Comparison of ENCODE assay signal across 11 cellular contexts in the genomic region with DNA sequence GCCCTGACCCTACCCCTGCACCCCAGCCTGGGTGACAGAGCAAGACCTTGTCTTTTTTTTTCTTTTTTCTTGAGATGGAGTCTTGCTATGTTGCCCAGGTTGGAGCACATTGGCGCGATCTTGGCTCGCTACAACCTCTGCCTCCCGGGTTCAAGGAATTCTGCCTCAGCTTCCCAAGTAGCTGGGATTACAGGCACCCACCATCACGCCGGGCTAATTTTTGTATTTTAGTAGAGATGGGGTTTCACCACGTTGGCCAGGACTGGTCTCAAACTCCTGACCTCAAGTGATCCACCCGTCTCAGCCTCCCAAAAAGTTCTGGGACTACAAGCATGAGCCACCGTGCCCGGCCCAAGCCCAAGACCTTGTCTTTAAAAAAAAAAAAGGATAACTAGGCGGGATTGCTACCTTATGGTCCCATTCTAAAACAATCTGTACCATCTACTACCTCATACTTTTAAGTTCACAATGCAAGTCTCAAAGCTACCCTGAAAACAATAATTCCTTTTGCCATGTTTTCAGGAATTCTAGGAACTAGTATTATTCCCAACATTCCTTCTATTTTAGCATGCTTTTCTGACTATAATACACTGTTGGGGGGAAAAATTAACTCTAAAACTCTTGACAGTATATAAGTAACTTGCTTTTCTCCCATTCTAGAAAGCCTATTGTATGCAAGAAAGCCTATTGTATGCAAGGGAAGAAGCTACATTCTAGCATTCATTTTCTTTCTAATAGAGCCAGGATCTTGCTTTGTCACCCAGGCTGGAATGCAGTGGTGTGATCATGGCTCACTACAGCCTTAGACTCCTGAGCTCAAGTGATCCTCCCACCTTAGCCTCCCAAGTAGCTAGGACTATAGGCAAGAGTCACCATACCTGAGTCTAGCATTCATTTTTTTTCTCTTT. TPM values are rescaled to one million over a fixed set of nuclear protein-coding genes. Genes with fewer than 3 reads are reported as not detected.
DNase-seq lines count a peak whose midpoint lies in the region; ATAC-seq, FAIRE-seq and TF ChIP-seq lines count a peak whose summit lies in the region.
"Had no signal": no experiment of that assay in that cellular context is flagged by ENCODE, and none has a peak within 500 bp of the region (broad histone marks: within the 10 kb centered on the region; RNA-seq: fewer than 3 reads in every experiment).

No MANE protein-coding gene starts in this region.

- H3K27me3 ChIP-seq in Panc1 (ENCODE audit: control insufficient read depth, insufficient read depth, low read length) (no peaks in the 10 kb centered on the region), endodermal cell (ENCODE audit: control insufficient read depth, insufficient read depth, low read length, poor library complexity, severe bottlenecking) (no peaks in the 10 kb centered on the region)

- intact Hi-C loops in activated CD4-positive, alpha-beta T cell treated with anti-CD3 and anti-CD28 coated beads, Interleukin-2, amount 10 ng/mL, durations not matched to agents 24 days and 14 days (cut with micrococcal nuclease): loop anchor here (10.0 kb wide), 1 partner anchor 358 kb away; no protein-coding TSS in a partner anchor
- intact Hi-C loops in Panc1 (cut with micrococcal nuclease; ENCODE audit: unreplicated experiment): loop anchor here (5.0 kb wide), 1 partner anchor 151 kb away; no protein-coding TSS in a partner anchor

- peaks cover 48% of the 10 kb centered on the region for H3K4me1 Mint-ChIP-seq in activated CD4-positive, alpha-beta T cell treated with anti-CD3 and anti-CD28 coated beads, Interleukin-2, amount 10 ng/mL, durations not matched to agents 24 days and 14 days
- H3K4me1 Mint-ChIP-seq in endodermal cell: peaks cover 31% of the 10 kb centered on the region
- peaks cover 57% of the 10 kb centered on the region for H3K4me1 Mint-ChIP-seq in stimulated activated effector memory CD8-positive, alpha-beta T cell treated with anti-CD3 and anti-CD28 coated beads, Interleukin-12 subunit alpha, Interleukin-12 subunit beta, amount 100 ng/mL, for 72 hours

- no peaks in the 10 kb centered on the region for H3K27me3 Mint-ChIP-seq in activated CD4-positive, alpha-beta T cell treated with anti-CD3 and anti-CD28 coated beads, Interleukin-2, amount 10 ng/mL, durations not matched to agents 24 days and 14 days
- H3K27me3 Mint-ChIP-seq in endodermal cell (ENCODE audit: insufficient read depth): no peaks in the 10 kb centered on the region
- H3K27me3 Mint-ChIP-seq: central memory CD8-positive, alpha-beta T cell had no signal

- peak overlapping the region; percentile 41 for H3K27ac Mint-ChIP-seq in activated CD4-positive, alpha-beta T cell treated with anti-CD3 and anti-CD28 coated beads, Interleukin-2, amount 10 ng/mL, durations not matched to agents 24 days and 14 days
- H3K27ac Mint-ChIP-seq in endodermal cell: peak overlapping the region; percentile 76
- peak overlapping the region; percentile 29 for H3K27ac Mint-ChIP-seq in stimulated activated effector memory CD8-positive, alpha-beta T cell treated with anti-CD3 and anti-CD28 coated beads, Interleukin-12 subunit alpha, Interleukin-12 subunit beta, amount 100 ng/mL, for 72 hours

- 93 to 100% methylated on average over 9 to 11 of the region's 11 CpGs for WGBS in endodermal cell (ENCODE audit: insufficient coverage in 1 of 2, insufficient read length in 1 of 2), 2 experiments

- ATAC-seq in Panc1 (peak; percentile 1; the same call in 1 of the 2 replicates), GM18520 (IDR thresholded peaks at IDR 0.05; ENCODE audit: unreplicated experiment) (no peak), HG02885 (IDR thresholded peaks at IDR 0.05; ENCODE audit: poor library complexity, unreplicated experiment) (no peak)
- no peak for ATAC-seq in stimulated activated effector memory CD8-positive, alpha-beta T cell treated with anti-CD3 and anti-CD28 coated beads, Interleukin-12 subunit alpha, Interleukin-12 subunit beta, amount 100 ng/mL, for 72 hours

- no peak overlapping the region for H3K4me3 Mint-ChIP-seq in activated CD4-positive, alpha-beta T cell treated with anti-CD3 and anti-CD28 coated beads, Interleukin-2, amount 10 ng/mL, durations not matched to agents 24 days and 14 days
- H3K4me3 Mint-ChIP-seq in endodermal cell: no peak overlapping the region
- H3K4me3 Mint-ChIP-seq in stimulated activated effector memory CD8-positive, alpha-beta T cell treated with anti-CD3 and anti-CD28 coated beads, Interleukin-12 subunit alpha, Interleukin-12 subunit beta, amount 100 ng/mL, for 72 hours: no peak overlapping the region
- H3K4me3 Mint-ChIP-seq: central memory CD8-positive, alpha-beta T cell had no signal

- peaks cover 29% of the 10 kb centered on the region for H3K4me1 ChIP-seq in Panc1 (ENCODE audit: control insufficient read depth, insufficient read depth, low read length)
- H3K4me1 ChIP-seq in endodermal cell (ENCODE audit: control insufficient read depth, insufficient read depth, low read length): no peaks in the 10 kb centered on the region

- no TSS peak for BruUV-seq in Panc1 (replicated peaks; lab: Mats Ljungman, UMichigan)

- CTCF ChIA-PET in Panc1 (lab: Charles Lee): interaction anchor here (0.5 to 1.7 kb wide), 4 partner anchors 43 to 95 kb away, joined by 3 to 5 read pairs (median 4); no protein-coding TSS in a partner anchor

- peaks cover 78% of the 10 kb centered on the region for H3K36me3 Mint-ChIP-seq in activated CD4-positive, alpha-beta T cell treated with anti-CD3 and anti-CD28 coated beads, Interleukin-2, amount 10 ng/mL, durations not matched to agents 24 days and 14 days (ENCODE audit: low read depth)
- H3K36me3 Mint-ChIP-seq in endodermal cell (ENCODE audit: low read depth): peaks cover 80% of the 10 kb centered on the region
- peaks cover 100% of the 10 kb centered on the region for H3K36me3 Mint-ChIP-seq in stimulated activated effector memory CD8-positive, alpha-beta T cell treated with anti-CD3 and anti-CD28 coated beads, Interleukin-12 subunit alpha, Interleukin-12 subunit beta, amount 100 ng/mL, for 72 hours

- H3K9ac ChIP-seq in endodermal cell (ENCODE audit: extremely low read depth, low read length, poor library complexity, severe bottlenecking): no peak overlapping the region

- POLR2A ChIA-PET in Panc1 (lab: Charles Lee): no interaction called here

- no peak for DNase-seq in activated CD4-positive, alpha-beta T cell treated with anti-CD3 and anti-CD28 coated beads, Interleukin-2, amount 10 ng/mL, durations not matched to agents 24 days and 14 days
- DNase-seq in activated CD4-positive, alpha-beta T cell treated with anti-CD3 and anti-CD28 coated beads for 48 hours: no peak
- no peak for DNase-seq in Panc1 (ENCODE audit: low read depth, low spot score)
- no peak for DNase-seq in endodermal cell
- DNase-seq in stimulated activated effector memory CD8-positive, alpha-beta T cell treated with anti-CD3 and anti-CD28 coated beads, Interleukin-12 subunit alpha, Interleukin-12 subunit beta, amount 100 ng/mL, for 72 hours (ENCODE audit: low spot score in 2 of 2): no peak
- no peak for DNase-seq in HTR-8/SVneo (ENCODE audit: insufficient read length, low spot score)
- DNase-seq: NCI-H446 treated with DMSO at 0.1 percent for 48 hours; stimulated activated CD8-positive, alpha-beta memory T cell treated with anti-CD3 and anti-CD28 coated beads, Interleukin-4, amount 100 ng/mL, for 48 hours had no signal

- H3K27ac ChIP-seq in Panc1 (ENCODE audit: low read length) (no peak overlapping the region), endodermal cell (ENCODE audit: low read depth, low read length) (no peak overlapping the region)

- no peaks in the 10 kb centered on the region for H3K9me3 Mint-ChIP-seq in activated CD4-positive, alpha-beta T cell treated with anti-CD3 and anti-CD28 coated beads, Interleukin-2, amount 10 ng/mL, durations not matched to agents 24 days and 14 days
- H3K9me3 Mint-ChIP-seq in endodermal cell: no peaks in the 10 kb centered on the region
- no peaks in the 10 kb centered on the region for H3K9me3 Mint-ChIP-seq in stimulated activated effector memory CD8-positive, alpha-beta T cell treated with anti-CD3 and anti-CD28 coated beads, Interleukin-12 subunit alpha, Interleukin-12 subunit beta, amount 100 ng/mL, for 72 hours
- H3K9me3 Mint-ChIP-seq: central memory CD8-positive, alpha-beta T cell had no signal

- H3K36me3 ChIP-seq in Panc1 (ENCODE audit: control insufficient read depth, insufficient read depth, low read length): peaks cover 21% of the 10 kb centered on the region
- H3K36me3 ChIP-seq in endodermal cell (ENCODE audit: control insufficient read depth, insufficient read depth, low read length): peaks cover 64% of the 10 kb centered on the region

- H3K9me3 ChIP-seq in Panc1 (ENCODE audit: control insufficient read depth, insufficient read depth, low read depth, low read length) (no peaks in the 10 kb centered on the region), endodermal cell (ENCODE audit: control insufficient read depth, low read length) (no peaks in the 10 kb centered on the region)

- H3K4me3 ChIP-seq in Panc1 (ENCODE audit: low read depth in 2 of 2, low read length in 2 of 2) (no peak overlapping the region), endodermal cell (ENCODE audit: low read length) (no peak overlapping the region)

- no peak for FAIRE-seq in HTR-8/SVneo (lab: Jason Lieb, UNC)

- no peak for TF ChIP-seq CTCF in Panc1 (IDR thresholded peaks at IDR 0.05)
- no peak for TF ChIP-seq CTCF in endodermal cell (conservative IDR thresholded peaks at IDR 0.05)

- in situ Hi-C loops in Panc1 (cut with HindIII; ENCODE audit: low pct_unique_long_range_greater_than_20kb, low sequenced_read_pairs): no loop called here

RNA-seq across cellular contexts. Expression of gene TUBB, which starts 6.6 kb away (rescaled TPM):
- total RNA-seq in activated CD4-positive, alpha-beta T cell treated with anti-CD3 and anti-CD28 coated beads, Interleukin-2, amount 10 ng/mL, durations not matched to agents 24 days and 14 days: 1,084 and 1,089 TPM in 2 replicates
- total RNA-seq in Panc1 (2021; ENCODE audit: unreplicated experiment) (853 TPM), endodermal cell (1,000 to 10,000 TPM; 1,504 to 1,815 TPM)
- polyA plus RNA-seq in Panc1 (2012; ENCODE audit: insufficient read length): 1,083 TPM
- polyA plus RNA-seq in endodermal cell (2013, experiment 1 of 2): 2,363 TPM
- polyA plus RNA-seq in endodermal cell (2013, experiment 2 of 2): 2,162 TPM

RNA-seq across cellular contexts. Expression of gene MDC1, which starts 9.7 kb away (rescaled TPM):
- 93.9 and 97.2 TPM in 2 replicates for total RNA-seq in activated CD4-positive, alpha-beta T cell treated with anti-CD3 and anti-CD28 coated beads, Interleukin-2, amount 10 ng/mL, durations not matched to agents 24 days and 14 days
- total RNA-seq in Panc1 (2021; ENCODE audit: unreplicated experiment): 68.6 TPM
- polyA plus RNA-seq in Panc1 (2012; ENCODE audit: insufficient read length): 36.0 TPM
- total RNA-seq in endodermal cell: 10 to 100 TPM; 79.0 to 95.1 TPM
- 80.0 TPM for polyA plus RNA-seq in endodermal cell (2013, experiment 1 of 2)
- polyA plus RNA-seq in endodermal cell (2013, experiment 2 of 2): 74.0 TPM

RNA-seq across cellular contexts. Expression of gene FLOT1, which starts 15.7 kb away (rescaled TPM):
- total RNA-seq in activated CD4-positive, alpha-beta T cell treated with anti-CD3 and anti-CD28 coated beads, Interleukin-2, amount 10 ng/mL, durations not matched to agents 24 days and 14 days: 239 and 260 TPM in 2 replicates
- 176 TPM for total RNA-seq in Panc1 (2021; ENCODE audit: unreplicated experiment)
- polyA plus RNA-seq in Panc1 (2012; ENCODE audit: insufficient read length): 221 TPM
- total RNA-seq in endodermal cell: 100 to 1,000 TPM; 121 to 141 TPM
- polyA plus RNA-seq in endodermal cell (2013, experiment 1 of 2): 119 TPM
- 111 TPM for polyA plus RNA-seq in endodermal cell (2013, experiment 2 of 2)

RNA-seq across cellular contexts. Expression of gene IER3, which starts 17.6 kb away (rescaled TPM):
- 512 and 516 TPM in 2 replicates for total RNA-seq in activated CD4-positive, alpha-beta T cell treated with anti-CD3 and anti-CD28 coated beads, Interleukin-2, amount 10 ng/mL, durations not matched to agents 24 days and 14 days
- total RNA-seq in Panc1 (2021; ENCODE audit: unreplicated experiment): 106 TPM
- 166 TPM for polyA plus RNA-seq in Panc1 (2012; ENCODE audit: insufficient read length)
- total RNA-seq in endodermal cell: 100 to 1,000 TPM; 102 to 136 TPM
- 51.3 TPM for polyA plus RNA-seq in endodermal cell (2013, experiment 1 of 2)
- 74.4 TPM for polyA plus RNA-seq in endodermal cell (2013, experiment 2 of 2)

RNA-seq across cellular contexts. Expression of gene NRM, which starts 36.0 kb away (rescaled TPM):
- total RNA-seq in activated CD4-positive, alpha-beta T cell treated with anti-CD3 and anti-CD28 coated beads, Interleukin-2, amount 10 ng/mL, durations not matched to agents 24 days and 14 days: 20.2 and 20.5 TPM in 2 replicates
- total RNA-seq in Panc1 (2021; ENCODE audit: unreplicated experiment) (21.9 TPM), endodermal cell (10 to 100 TPM; 37.1 TPM)
- 26.9 TPM for polyA plus RNA-seq in Panc1 (2012; ENCODE audit: insufficient read length)
- 72.2 TPM for polyA plus RNA-seq in endodermal cell (2013, experiment 1 of 2)
- polyA plus RNA-seq in endodermal cell (2013, experiment 2 of 2): 59.2 TPM
